ENCODE assay signal across 10 cellular contexts in genomic region chr3:6147883-6148282, GRCh38.
"Had no signal": no experiment of that assay in that cellular context is flagged by ENCODE, and none has a peak within 500 bp of the region (broad histone marks: within the 10 kb centered on the region; RNA-seq: fewer than 3 reads in every experiment).

No MANE protein-coding gene starts in this region.

- H3K4me2 ChIP-seq: GM23338 had no signal

- H3K4me3 ChIP-seq: GM23338, K562 had no signal

- ATAC-seq: GM23338, K562 had no signal

- DNase-seq: H9, HCEC 1CT, IMR-90, Kasumi-1, KG1 had no signal

- H2AFZ ChIP-seq: GM23338 had no signal

- FAIRE-seq: H1, H54, HTR-8/SVneo, K562 had no signal
